Comparison of ENCODE assay signal across 23 cellular contexts in genomic region chr4:177191586-177191985, GRCh38.
"Had no signal": no experiment of that assay in that cellular context is flagged by ENCODE, and none has a peak within 500 bp of the region (broad histone marks: within the 10 kb centered on the region; RNA-seq: fewer than 3 reads in every experiment).

No MANE protein-coding gene starts in this region.

- H3K27ac ChIP-seq: colonic mucosa, left lung, psoas muscle, tibial nerve had no signal

- H3K4me1 ChIP-seq: body of pancreas, colonic mucosa, left lung, psoas muscle, tibial nerve had no signal

- H3K9me3 ChIP-seq: body of pancreas, colonic mucosa, left lung, psoas muscle had no signal

- H3K4me3 ChIP-seq: body of pancreas, colonic mucosa, left lung, psoas muscle, tibial nerve had no signal

- H3K27ac Mint-ChIP-seq: activated CD8-positive, alpha-beta T cell treated with anti-CD3 and anti-CD28 coated beads, Interleukin-2, amount 10 ng/mL, durations not matched to agents 7 days and 5 days; activated naive CD8-positive, alpha-beta T cell; activated T-cell treated with anti-CD3 and anti-CD28 coated beads, Interleukin-2, amount 50 U/mL, for 72 hours; natural killer cell treated with Interleukin-12 subunit alpha and Interleukin-12 subunit beta and Interleukin-15 and Interleukin-18, amount 100 ng/mL, for 72 hours; T-helper 1 cell treated with Interleukin-12 subunit alpha and Interleukin-12 subunit beta and Interleukin-4 antibody, amounts not matched to agents 30 μg/mL and 1 μg/mL, for 36 hours had no signal

- DNase-seq: activated CD4-positive, alpha-beta T cell treated with anti-CD3 and anti-CD28 coated beads for 48 hours; activated CD8-positive, alpha-beta memory T cell treated with anti-CD3 and anti-CD28 coated beads, Interleukin-2, amount 50 U/mL, for 4 hours; activated CD8-positive, alpha-beta T cell treated with anti-CD3 and anti-CD28 coated beads, Interleukin-2, amount 10 ng/mL, durations not matched to agents 7 days and 5 days; activated gamma-delta T cell; activated T-cell treated with anti-CD3 and anti-CD28 coated beads, Interleukin-2, amount 50 U/mL, for 72 hours; amniotic stem cell; body of pancreas; central memory CD4-positive, alpha-beta T cell; colonic mucosa; effector CD4-positive, alpha-beta T cell; foreskin melanocyte; head of caudate nucleus; kidney; left lung; psoas muscle; stimulated activated CD4-positive, alpha-beta T cell treated with anti-CD3 and anti-CD28 coated beads, Interleukin-4, amount 100 ng/mL, for 4 hours; stimulated activated CD8-positive, alpha-beta memory T cell treated with anti-CD3 and anti-CD28 coated beads, Interleukin-4, amount 100 ng/mL, for 48 hours; stimulated activated naive CD4-positive, alpha-beta T cell treated with Interleukin-2 at 50 U/mL for 16 hours; substantia nigra had no signal

- H3K9me3 Mint-ChIP-seq: activated T-cell treated with anti-CD3 and anti-CD28 coated beads, Interleukin-2, amount 50 U/mL, for 72 hours; natural killer cell treated with Interleukin-12 subunit alpha and Interleukin-12 subunit beta and Interleukin-15 and Interleukin-18, amount 100 ng/mL, for 72 hours; T-helper 1 cell treated with Interleukin-12 subunit alpha and Interleukin-12 subunit beta and Interleukin-4 antibody, amounts not matched to agents 30 μg/mL and 1 μg/mL, for 36 hours had no signal

- H3K36me3 ChIP-seq: colonic mucosa, left lung, tibial nerve had no signal

- H3K27me3 Mint-ChIP-seq: activated naive CD8-positive, alpha-beta T cell; natural killer cell treated with Interleukin-12 subunit alpha and Interleukin-12 subunit beta and Interleukin-15 and Interleukin-18, amount 100 ng/mL, for 72 hours had no signal

- H3K36me3 Mint-ChIP-seq: activated naive CD8-positive, alpha-beta T cell; natural killer cell treated with Interleukin-12 subunit alpha and Interleukin-12 subunit beta and Interleukin-15 and Interleukin-18, amount 100 ng/mL, for 72 hours had no signal

- H3K27me3 ChIP-seq: body of pancreas, colonic mucosa, left lung, tibial nerve had no signal

- H3K4me3 Mint-ChIP-seq: activated CD8-positive, alpha-beta T cell treated with anti-CD3 and anti-CD28 coated beads, Interleukin-2, amount 10 ng/mL, durations not matched to agents 7 days and 5 days; activated naive CD8-positive, alpha-beta T cell; activated T-cell treated with anti-CD3 and anti-CD28 coated beads, Interleukin-2, amount 50 U/mL, for 72 hours; natural killer cell treated with Interleukin-12 subunit alpha and Interleukin-12 subunit beta and Interleukin-15 and Interleukin-18, amount 100 ng/mL, for 72 hours; T-helper 1 cell treated with Interleukin-12 subunit alpha and Interleukin-12 subunit beta and Interleukin-4 antibody, amounts not matched to agents 30 μg/mL and 1 μg/mL, for 36 hours had no signal
